8 cellular contexts compared by ENCODE assay signal in genomic region chr2:70992945-70993688, GRCh38. TPM values are rescaled to one million over a fixed set of nuclear protein-coding genes. Genes with fewer than 3 reads are reported as not detected.
A peak's percentile ranks its signal among the peaks of the same experiment; 100 is the strongest.
DNase-seq lines count a peak whose midpoint lies in the region; ATAC-seq and TF ChIP-seq lines count a peak whose summit lies in the region.

No MANE protein-coding gene starts in this region.

- H3K36me3 ChIP-seq in OCI-LY1 (ENCODE audit: insufficient read depth, low read length) (peaks cover 40% of the 10 kb centered on the region), trophoblast cell (ENCODE audit: control insufficient read depth in 1 of 2, insufficient read depth in 2 of 2, low read length in 2 of 2) (peaks cover 26 to 35% of the 10 kb centered on the region in 2 experiments)
- peaks cover 36% of the 10 kb centered on the region for H3K36me3 ChIP-seq in effector memory CD4-positive, alpha-beta T cell (ENCODE audit: control insufficient read depth, insufficient read depth, low read length)

- no peaks in the 10 kb centered on the region for H3K9me2 ChIP-seq in OCI-LY1 (ENCODE audit: low read depth, low read length)

- no peak overlapping the region for H4K91ac ChIP-seq in trophoblast cell (ENCODE audit: low read depth, low read length)

- H4K20me1 ChIP-seq in OCI-LY1 (ENCODE audit: insufficient read depth, low read length) = no peaks in the 10 kb centered on the region

- H3K4me3 ChIP-seq in GM08714 (ENCODE audit: low read length) (peak overlapping the region; percentile 77; the same call in 1 of the 2 replicates), OCI-LY1 (ENCODE audit: low read depth, low read length, poor library complexity, severe bottlenecking) (peak overlapping the region; percentile 100), trophoblast cell (ENCODE audit: low read depth, low read length) (no peak overlapping the region)
- peak overlapping the region; percentile 93 for H3K4me3 ChIP-seq in effector memory CD4-positive, alpha-beta T cell (ENCODE audit: insufficient read depth, low read depth, low read length, poor library complexity, severe bottlenecking)

- peak overlapping the region; percentile 98 for H3K9ac ChIP-seq in OCI-LY1 (ENCODE audit: low read length)
- H3K9ac ChIP-seq in trophoblast cell (ENCODE audit: low read length) = peak overlapping the region; percentile 17

- H2BK120ac ChIP-seq in trophoblast cell (ENCODE audit: insufficient read depth, low read length, poor library complexity) = no peak overlapping the region

- H3K27ac ChIP-seq in OCI-LY1 (ENCODE audit: low read depth, low read length, poor library complexity, severe bottlenecking) (no peak overlapping the region), trophoblast cell (ENCODE audit: low read depth, low read length) (no peak overlapping the region)
- no peak overlapping the region for H3K27ac ChIP-seq in effector memory CD4-positive, alpha-beta T cell (ENCODE audit: insufficient read depth, low read length, poor library complexity, severe bottlenecking)

- no peaks in the 10 kb centered on the region for H3K27me3 ChIP-seq in OCI-LY1 (ENCODE audit: insufficient read depth, low read length)
- no peaks in the 10 kb centered on the region for H3K27me3 ChIP-seq in effector memory CD4-positive, alpha-beta T cell (replicated peaks; ENCODE audit: control insufficient read depth, insufficient read depth, low read length, poor library complexity, severe bottlenecking)
- no peaks in the 10 kb centered on the region for H3K27me3 ChIP-seq in trophoblast cell (ENCODE audit: insufficient read depth, low read length)

- no peak overlapping the region for H2BK12ac ChIP-seq in trophoblast cell (ENCODE audit: low read length)

- H3K79me2 ChIP-seq in OCI-LY1 (ENCODE audit: insufficient read depth, low read length) (peaks cover 9% of the 10 kb centered on the region), trophoblast cell (ENCODE audit: control insufficient read depth, insufficient read depth, low read length, poor library complexity) (peaks cover 3% of the 10 kb centered on the region)

- H3K79me1 ChIP-seq in trophoblast cell (ENCODE audit: low read length) = peaks cover 6% of the 10 kb centered on the region

- H3K4ac ChIP-seq in trophoblast cell (ENCODE audit: low read depth, low read length) = no peak overlapping the region

- no peak overlapping the region for H3K18ac ChIP-seq in trophoblast cell (ENCODE audit: low read length)

- no peak for DNase-seq in effector memory CD4-positive, alpha-beta T cell
- DNase-seq in trophoblast cell (no peak), amygdala (lab: John Stamatoyannopoulos, UW) (no peak)
- no peak for DNase-seq in stimulated activated CD4-positive, alpha-beta T cell treated with anti-CD3 and anti-CD28 coated beads, Interleukin-2, amount 100 ng/mL, for 48 hours

- no peak overlapping the region for H4K8ac ChIP-seq in trophoblast cell (ENCODE audit: low read depth, low read length)

- no peak overlapping the region for H4K12ac ChIP-seq in trophoblast cell (ENCODE audit: low read depth, low read length)

- H3K9me3 ChIP-seq in OCI-LY1 (ENCODE audit: low read length) (no peaks in the 10 kb centered on the region), trophoblast cell (ENCODE audit: insufficient read depth, low read depth, low read length) (no peaks in the 10 kb centered on the region)
- no peaks in the 10 kb centered on the region for H3K9me3 ChIP-seq in effector memory CD4-positive, alpha-beta T cell (ENCODE audit: control insufficient read depth, low read length)

- ATAC-seq in GM18909 (IDR thresholded peaks at IDR 0.05; ENCODE audit: poor library complexity, unreplicated experiment) (no peak), HG02938 (IDR thresholded peaks at IDR 0.05; ENCODE audit: unreplicated experiment) (no peak)

- no peak overlapping the region for H2AK5ac ChIP-seq in trophoblast cell (ENCODE audit: low read length)

- H3K4me1 ChIP-seq in OCI-LY1 (ENCODE audit: insufficient read depth, low read length, severe bottlenecking) (peaks cover 25% of the 10 kb centered on the region), trophoblast cell (ENCODE audit: control insufficient read depth in 1 of 2, insufficient read depth in 2 of 2, low read length in 2 of 2) (peaks cover 6 to 15% of the 10 kb centered on the region in 2 experiments)
- peaks cover 14% of the 10 kb centered on the region for H3K4me1 ChIP-seq in effector memory CD4-positive, alpha-beta T cell (ENCODE audit: control insufficient read depth, insufficient read depth, low read length, poor library complexity, severe bottlenecking)

- TF ChIP-seq CTCF in OCI-LY1 (IDR thresholded peaks at IDR 0.05; ENCODE audit: low read length) = no peak

- H3K23ac ChIP-seq in trophoblast cell (ENCODE audit: low read length) = no peak overlapping the region

- no peak overlapping the region for H2BK5ac ChIP-seq in trophoblast cell (ENCODE audit: low read depth, low read length, poor library complexity)

- no peaks in the 10 kb centered on the region for H3F3A ChIP-seq in OCI-LY1 (ENCODE audit: insufficient read depth, low read length)

- H3K14ac ChIP-seq in trophoblast cell (ENCODE audit: low read length) = no peak overlapping the region

- H2AFZ ChIP-seq in OCI-LY1 (ENCODE audit: low read length) = no peak overlapping the region
- peak overlapping the region; percentile 28 for H2AFZ ChIP-seq in trophoblast cell (ENCODE audit: insufficient read depth, low read length, poor library complexity)

- WGBS in trophoblast cell (ENCODE audit: extremely low coverage, insufficient coverage, insufficient read length) = no CpG with 5 or more reads among the region's 11 CpGs

- H3K4me2 ChIP-seq in OCI-LY1 (ENCODE audit: low read length) (peak overlapping the region; percentile 100), trophoblast cell (ENCODE audit: low read length) (peak overlapping the region; percentile 96)

RNA-seq across cellular contexts. Expression of gene TEX261, which starts 1.6 kb away (rescaled TPM):
- 44.4 and 47.5 TPM in 2 replicates for polyA plus RNA-seq in trophoblast cell (2013)

RNA-seq across cellular contexts. Expression of gene ANKRD53, which starts 14.7 kb away (rescaled TPM):
- 0.73 and 0.86 TPM in 2 replicates for polyA plus RNA-seq in trophoblast cell (2013)

RNA-seq across cellular contexts. Expression of gene ATP6V1B1, which starts 57.4 kb away (rescaled TPM):
- polyA plus RNA-seq in trophoblast cell (2013) = 0.86 and 1.00 TPM in 2 replicates
